ENCODE assay signal across 23 cellular contexts in the genomic region with DNA sequence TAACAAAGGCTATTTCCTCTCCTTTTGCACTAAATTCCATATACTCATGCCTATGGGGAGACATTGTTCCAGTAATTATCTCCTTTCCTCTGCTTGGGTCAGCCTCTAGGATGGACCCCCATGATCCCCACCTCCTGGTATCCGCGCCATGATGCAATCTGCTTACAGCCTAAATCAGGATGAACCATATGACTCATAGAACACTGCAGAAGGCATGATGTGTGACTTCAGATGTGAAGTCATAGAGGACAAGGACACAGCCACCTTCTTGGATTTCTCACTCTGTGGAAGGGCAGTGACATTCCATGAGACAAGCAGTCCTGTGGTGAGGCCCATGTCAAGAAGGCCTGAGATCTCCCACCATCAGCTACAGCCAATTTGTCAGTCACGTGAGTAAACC. TPM values are rescaled to one million over a fixed set of nuclear protein-coding genes. Genes with fewer than 3 reads are reported as not detected.
"Had no signal": no experiment of that assay in that cellular context is flagged by ENCODE, and none has a peak within 500 bp of the region (broad histone marks: within the 10 kb centered on the region; RNA-seq: fewer than 3 reads in every experiment).

No MANE protein-coding gene starts in this region.

- DNase-seq: activated CD4-positive, alpha-beta T cell treated with anti-CD3 and anti-CD28 coated beads, Interleukin-2, amount 50 U/mL, for 4 hours; activated effector memory CD4-positive, alpha-beta T cell treated with anti-CD3 and anti-CD28 coated beads, Interleukin-2, amount 50 U/mL, for 16 hours; activated naive CD4-positive, alpha-beta T cell treated with anti-CD3 and anti-CD28 coated beads, Interleukin-2, amount 50 U/mL, for 16 hours; activated T-cell treated with anti-CD3 and anti-CD28 coated beads, Interleukin-2, amount 50 U/mL, for 72 hours; central memory CD4-positive, alpha-beta T cell; effector CD4-positive, alpha-beta T cell; heart right ventricle; immature natural killer cell; kidney glomerular epithelial cell; left ventricle myocardium inferior; naive thymus-derived CD4-positive, alpha-beta T cell; stimulated activated CD4-positive, alpha-beta T cell treated with anti-CD3 and anti-CD28 coated beads, Interleukin-2, amount 100 ng/mL, for 24 hours; stimulated activated naive CD8-positive, alpha-beta T cell treated with anti-CD3 and anti-CD28 coated beads, Interleukin-15, Interleukin-2, amounts not matched to agents 100 U/mL and 50 U/mL, for 24 hours; T-helper 2 cell; transverse colon; uterus had no signal

- H3K27ac ChIP-seq: esophagus muscularis mucosa, left ventricle myocardium inferior, neural progenitor cell, prostate gland, right atrium auricular region, suprapubic skin, transverse colon, uterus had no signal

- H3K4me3 ChIP-seq: coronary artery, esophagus muscularis mucosa, heart right ventricle, left ventricle myocardium inferior, neural progenitor cell, prostate gland, right atrium auricular region, suprapubic skin, transverse colon, uterus had no signal

- H3K4me2 ChIP-seq: neural progenitor cell had no signal

- H3K4me1 ChIP-seq: esophagus muscularis mucosa, left ventricle myocardium inferior, neural progenitor cell, prostate gland, right atrium auricular region, suprapubic skin, transverse colon, uterus had no signal

- H3K27me3 ChIP-seq: esophagus muscularis mucosa, heart right ventricle, neural progenitor cell, right atrium auricular region, suprapubic skin, transverse colon, uterus had no signal

- H2AFZ ChIP-seq: neural progenitor cell had no signal

- ATAC-seq: activated T-cell treated with anti-CD3 and anti-CD28 coated beads, Interleukin-2, amount 50 U/mL, for 72 hours; naive thymus-derived CD4-positive, alpha-beta T cell; stimulated activated naive CD8-positive, alpha-beta T cell treated with anti-CD3 and anti-CD28 coated beads, Interleukin-15, Interleukin-2, amounts not matched to agents 100 U/mL and 50 U/mL, for 24 hours had no signal

- H3K36me3 ChIP-seq: neural progenitor cell, prostate gland, right atrium auricular region, suprapubic skin, transverse colon, uterus had no signal

- H3K9me3 ChIP-seq: esophagus muscularis mucosa, heart right ventricle, left ventricle myocardium inferior, prostate gland, right atrium auricular region, suprapubic skin, transverse colon, uterus had no signal

RNA-seq across cellular contexts. Expression of gene TMEM144, which starts 9.0 kb away (rescaled TPM):
- total RNA-seq: activated CD8-positive, alpha-beta memory T cell treated with anti-CD3 and anti-CD28 coated beads for 36 hours had no signal
- polyA plus RNA-seq: naive thymus-derived CD4-positive, alpha-beta T cell had no signal

RNA-seq across cellular contexts. Expression of gene GASK1B, which starts 28.5 kb away (rescaled TPM):
- total RNA-seq: activated CD8-positive, alpha-beta memory T cell treated with anti-CD3 and anti-CD28 coated beads for 36 hours; activated T-cell treated with anti-CD3 and anti-CD28 coated beads, Interleukin-2, amount 50 U/mL, for 72 hours had no signal
